8 cellular contexts compared by ENCODE assay signal in the genomic region with DNA sequence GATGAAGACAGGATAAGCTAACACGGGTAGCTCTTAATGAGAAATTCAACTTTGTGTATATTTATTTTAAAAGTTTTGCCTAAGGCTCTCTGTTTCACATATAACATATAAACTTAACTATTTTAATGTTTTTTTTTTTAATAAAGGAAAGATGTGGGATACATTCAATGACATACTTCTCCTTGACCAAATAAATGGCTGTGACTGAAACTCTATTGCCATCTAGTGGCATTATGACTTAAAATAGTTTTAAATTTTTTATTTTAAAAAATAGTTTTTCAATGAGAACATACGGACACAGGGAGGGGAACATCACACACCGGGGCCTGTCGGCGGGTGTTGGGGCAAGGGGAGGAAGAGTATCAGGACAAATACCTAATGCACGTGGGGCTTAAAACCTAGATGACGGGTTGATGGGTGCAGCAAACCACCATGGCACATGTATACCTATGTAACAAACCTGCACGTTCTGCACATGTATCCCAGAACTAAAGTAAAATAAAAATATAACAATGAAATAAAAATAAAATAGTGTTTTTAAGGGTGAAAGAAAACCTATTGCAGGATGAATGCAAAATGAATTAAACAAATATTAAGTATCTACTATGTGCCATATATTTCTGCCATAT.
DNase-seq lines count a peak whose midpoint lies in the region; ATAC-seq and TF ChIP-seq lines count a peak whose summit lies in the region.

No MANE protein-coding gene starts in this region.

- intact Hi-C loops in HCT116 (cut with micrococcal nuclease) (loop anchor here (2.0 to 10.0 kb wide), 6 partner anchors 268 to 1671 kb away; no protein-coding TSS in a partner anchor), esophagus muscularis mucosa (cut with DNase I) (loop anchor here (10.0 kb wide), 1 partner anchor 192 kb away; no protein-coding TSS in a partner anchor), gastrocnemius medialis (cut with DNase I; ENCODE audit: low total_unique reads) (loop anchor here (5.0 kb wide), 2 partner anchors 271 to 691 kb away; no protein-coding TSS in a partner anchor), head of caudate nucleus (cut with DNase I) (loop anchor here (10.0 kb wide), 1 partner anchor 268 kb away; no protein-coding TSS in a partner anchor), esophagus squamous epithelium (cut with DNase I) (no loop called here)

- H3K27me3 ChIP-seq in HCT116 (ENCODE audit: insufficient read depth, low read length) = no peaks in the 10 kb centered on the region
- H3K27me3 ChIP-seq in esophagus muscularis mucosa = no peaks in the 10 kb centered on the region
- H3K27me3 ChIP-seq in gastrocnemius medialis = no peaks in the 10 kb centered on the region
- H3K27me3 ChIP-seq in esophagus squamous epithelium = no peaks in the 10 kb centered on the region

- CTCF ChIA-PET in HCT116 (lab: Charles Lee) = interaction anchor here (0.5 to 3.0 kb wide), 17 partner anchors 10 to 677 kb away, joined by 3 to 11 read pairs (median 3); partner anchors contain the start of gene B3GALNT2

- peak; percentile 80 for TF ChIP-seq RAD21 in HCT116 (IDR thresholded peaks at IDR 0.05; ENCODE audit: low read depth)

- ATAC-seq in HCT116 = peak; percentile 49
- ATAC-seq in gastrocnemius medialis = no peak

- H3K36me3 ChIP-seq in HCT116 (ENCODE audit: control insufficient read depth in 1 of 2, insufficient read depth in 2 of 2, low read length in 2 of 2) = no peaks in the 10 kb centered on the region
- H3K36me3 ChIP-seq in esophagus muscularis mucosa = peaks cover 0 to 61% (median 22%) of the 10 kb centered on the region in 4 donors
- no peaks in the 10 kb centered on the region for H3K36me3 ChIP-seq in gastrocnemius medialis
- H3K36me3 ChIP-seq in esophagus squamous epithelium = peaks cover 0 to 71% (median 0%) of the 10 kb centered on the region in 3 donors

- 36% methylated on average over 8 of the region's 8 CpGs for WGBS in esophagus muscularis mucosa
- 25 to 28% methylated on average over 8 of the region's 8 CpGs for WGBS in esophagus squamous epithelium, 2 donors

- no peak overlapping the region for H3K4me2 ChIP-seq in HCT116 (ENCODE audit: low read length)

- POLR2A ChIA-PET in HCT116 (lab: Charles Lee) = interaction anchor here (1.1 kb wide), 1 partner anchor 279 kb away, joined by 3 read pairs; no protein-coding TSS in a partner anchor

- H3K4me1 ChIP-seq in HCT116 (ENCODE audit: control insufficient read depth in 1 of 2, insufficient read depth in 2 of 2, low read length in 2 of 2) (no peaks in the 10 kb centered on the region), esophagus muscularis mucosa (peaks cover 0 to 6% (median 2%) of the 10 kb centered on the region in 4 donors), gastrocnemius medialis (no peaks in the 10 kb centered on the region), esophagus squamous epithelium (no peaks in the 10 kb centered on the region)

- no peak for TF ChIP-seq POLR2A in HCT116 (IDR thresholded peaks at IDR 0.05; ENCODE audit: borderline replicate concordance, extremely low read depth, insufficient read depth, insufficient read length)
- TF ChIP-seq POLR2A in esophagus muscularis mucosa (IDR thresholded peaks at IDR 0.05; ENCODE audit: low read depth) = no peak
- TF ChIP-seq POLR2A in gastrocnemius medialis (IDR thresholded peaks at IDR 0.05) = no peak
- no peak for TF ChIP-seq POLR2A in esophagus squamous epithelium (IDR thresholded peaks at IDR 0.05)

- TF ChIP-seq CTCF in AG09309 (IDR thresholded peaks at IDR 0.05; ENCODE audit: control insufficient read depth, insufficient read depth, low read depth, low read length, missing control alignments) (peak; percentile 30), HCT116 (IDR thresholded peaks at IDR 0.05 in 2 of 3, conservative IDR thresholded peaks at IDR 0.05 in 1 of 3; ENCODE audit: borderline replicate concordance in 1 of 3, insufficient read depth in 1 of 3, low read depth in 2 of 3, low read length in 2 of 3) (peak; percentile 23 to 78 (median 29); a peak in 4 of 6 replicates), esophagus muscularis mucosa (IDR thresholded peaks at IDR 0.05) (peak in 2 of 3 experiments; percentile 49), gastrocnemius medialis (IDR thresholded peaks at IDR 0.05 in 4 of 5, conservative IDR thresholded peaks at IDR 0.05 in 1 of 5) (peak in 3 of 5 experiments; percentile 5 to 60 (median 37)), esophagus squamous epithelium (IDR thresholded peaks at IDR 0.05) (peak in 3 of 6 experiments; percentile 32 to 47 (median 34))

- H2AFZ ChIP-seq in HCT116 (ENCODE audit: low read depth, low read length, poor library complexity, severe bottlenecking) = no peak overlapping the region

- BruUV-seq in HCT116 (replicated peaks; lab: Mats Ljungman, UMichigan) = no TSS peak

- no peak overlapping the region for H3K4me3 ChIP-seq in AG09309 (ENCODE audit: control insufficient read depth, low read depth, low read length)
- H3K4me3 ChIP-seq in HCT116 (replicated peaks in 1 of 2; ENCODE audit: low read depth in 1 of 2, low read length in 2 of 2) = no peak overlapping the region
- no peak overlapping the region for H3K4me3 ChIP-seq in esophagus muscularis mucosa
- H3K4me3 ChIP-seq in gastrocnemius medialis = no peak overlapping the region
- H3K4me3 ChIP-seq in esophagus squamous epithelium = no peak overlapping the region

- no peak for TF ChIP-seq EP300 in esophagus muscularis mucosa (IDR thresholded peaks at IDR 0.05)

- RAD21 ChIA-PET in HCT116 (lab: Charles Lee; ENCODE audit: low non-redundant PET in 1 of 2, low total read pairs in 2 of 2, uncharacterized antibody in 2 of 2, unreplicated experiment in 2 of 2) = interaction anchor here in 1 of 2 experiments (0.9 kb wide), 1 partner anchor 279 kb away, joined by 3 read pairs; the partner anchor contains the start of gene B3GALNT2

- no peak overlapping the region for H3K9ac ChIP-seq in HCT116 (ENCODE audit: low read length)

- no peak overlapping the region for H3K27ac ChIP-seq in HCT116 (ENCODE audit: low read depth, low read length)
- H3K27ac ChIP-seq in esophagus muscularis mucosa (replicated peaks in 1 of 4) = no peak overlapping the region
- H3K27ac ChIP-seq in gastrocnemius medialis = no peak overlapping the region
- H3K27ac ChIP-seq in esophagus squamous epithelium = no peak overlapping the region

- in situ Hi-C loops in gastrocnemius medialis (cut with MboI; ENCODE audit: low sequenced_read_pairs in 4 of 4) = loop anchor here in 1 of 4 donors (10.0 kb wide), 1 partner anchor 268 kb away; no protein-coding TSS in a partner anchor

- DNase-seq in AG09309 (ENCODE audit: low read depth) (peak; percentile 27), HCT116 (ENCODE audit: low read depth, low spot score) (peak; percentile 26), OCI-M2 (lab: John Stamatoyannopoulos, UW; ENCODE audit: unreplicated experiment) (peak; percentile 2), esophagus muscularis mucosa (ENCODE audit: extremely low spot score) (no peak), gastrocnemius medialis (no peak), head of caudate nucleus (no peak), esophagus squamous epithelium (lab: John Stamatoyannopoulos, UW) (no peak), NCI-H187 treated with DMSO at 0.1 percent for 48 hours (lab: John Stamatoyannopoulos, UW) (no peak)

- H3K79me2 ChIP-seq in HCT116 (ENCODE audit: insufficient read depth, low read length) = no peaks in the 10 kb centered on the region

- no peaks in the 10 kb centered on the region for H4K20me1 ChIP-seq in HCT116 (ENCODE audit: insufficient read depth)

- H3K9me3 ChIP-seq in HCT116 (ENCODE audit: control insufficient read depth in 1 of 2, insufficient read depth in 1 of 2, low read depth in 1 of 2, low read length in 2 of 2) = no peaks in the 10 kb centered on the region
- H3K9me3 ChIP-seq in esophagus muscularis mucosa = no peaks in the 10 kb centered on the region
- no peaks in the 10 kb centered on the region for H3K9me3 ChIP-seq in gastrocnemius medialis
- H3K9me3 ChIP-seq in esophagus squamous epithelium = no peaks in the 10 kb centered on the region

- H3K9me2 ChIP-seq in HCT116 (ENCODE audit: insufficient read depth) = no peaks in the 10 kb centered on the region

TF ChIP-seq in HCT116, 20 proteins besides CTCF, POLR2A, EP300 and RAD21:
- TF ChIP-seq, protein P1, sequence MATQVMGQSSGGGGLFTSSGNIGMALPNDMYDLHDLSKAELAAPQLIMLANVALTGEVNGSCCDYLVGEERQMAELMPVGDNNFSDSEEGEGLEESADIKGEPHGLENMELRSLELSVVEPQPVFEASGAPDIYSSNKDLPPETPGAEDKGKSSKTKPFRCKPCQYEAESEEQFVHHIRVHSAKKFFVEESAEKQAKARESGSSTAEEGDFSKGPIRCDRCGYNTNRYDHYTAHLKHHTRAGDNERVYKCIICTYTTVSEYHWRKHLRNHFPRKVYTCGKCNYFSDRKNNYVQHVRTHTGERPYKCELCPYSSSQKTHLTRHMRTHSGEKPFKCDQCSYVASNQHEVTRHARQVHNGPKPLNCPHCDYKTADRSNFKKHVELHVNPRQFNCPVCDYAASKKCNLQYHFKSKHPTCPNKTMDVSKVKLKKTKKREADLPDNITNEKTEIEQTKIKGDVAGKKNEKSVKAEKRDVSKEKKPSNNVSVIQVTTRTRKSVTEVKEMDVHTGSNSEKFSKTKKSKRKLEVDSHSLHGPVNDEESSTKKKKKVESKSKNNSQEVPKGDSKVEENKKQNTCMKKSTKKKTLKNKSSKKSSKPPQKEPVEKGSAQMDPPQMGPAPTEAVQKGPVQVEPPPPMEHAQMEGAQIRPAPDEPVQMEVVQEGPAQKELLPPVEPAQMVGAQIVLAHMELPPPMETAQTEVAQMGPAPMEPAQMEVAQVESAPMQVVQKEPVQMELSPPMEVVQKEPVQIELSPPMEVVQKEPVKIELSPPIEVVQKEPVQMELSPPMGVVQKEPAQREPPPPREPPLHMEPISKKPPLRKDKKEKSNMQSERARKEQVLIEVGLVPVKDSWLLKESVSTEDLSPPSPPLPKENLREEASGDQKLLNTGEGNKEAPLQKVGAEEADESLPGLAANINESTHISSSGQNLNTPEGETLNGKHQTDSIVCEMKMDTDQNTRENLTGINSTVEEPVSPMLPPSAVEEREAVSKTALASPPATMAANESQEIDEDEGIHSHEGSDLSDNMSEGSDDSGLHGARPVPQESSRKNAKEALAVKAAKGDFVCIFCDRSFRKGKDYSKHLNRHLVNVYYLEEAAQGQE (IDR thresholded peaks at IDR 0.05; ENCODE audit: low read depth) = no peak
- TF ChIP-seq FOSL1 (IDR thresholded peaks at IDR 0.05; ENCODE audit: low read depth) = peak; percentile 22; the same call in 1 of the 2 replicates
TF ChIP-seq in HCT116: peak in this region for 1.

Comparison
In these comparisons a context has a peak if more than half of its experiments do, and no peak if none do; other contexts are left out.
1. DNase-seq: peak in AG09309 (single experiment), HCT116 (single experiment) and OCI-M2 (single experiment); none in esophagus muscularis mucosa (single experiment), gastrocnemius medialis (0 of 2), head of caudate nucleus (0 of 42), esophagus squamous epithelium (single experiment) and NCI-H187 treated with DMSO at 0.1 percent for 48 hours (single experiment).